Comparison of ENCODE assay signal across 8 cellular contexts in the genomic region with DNA sequence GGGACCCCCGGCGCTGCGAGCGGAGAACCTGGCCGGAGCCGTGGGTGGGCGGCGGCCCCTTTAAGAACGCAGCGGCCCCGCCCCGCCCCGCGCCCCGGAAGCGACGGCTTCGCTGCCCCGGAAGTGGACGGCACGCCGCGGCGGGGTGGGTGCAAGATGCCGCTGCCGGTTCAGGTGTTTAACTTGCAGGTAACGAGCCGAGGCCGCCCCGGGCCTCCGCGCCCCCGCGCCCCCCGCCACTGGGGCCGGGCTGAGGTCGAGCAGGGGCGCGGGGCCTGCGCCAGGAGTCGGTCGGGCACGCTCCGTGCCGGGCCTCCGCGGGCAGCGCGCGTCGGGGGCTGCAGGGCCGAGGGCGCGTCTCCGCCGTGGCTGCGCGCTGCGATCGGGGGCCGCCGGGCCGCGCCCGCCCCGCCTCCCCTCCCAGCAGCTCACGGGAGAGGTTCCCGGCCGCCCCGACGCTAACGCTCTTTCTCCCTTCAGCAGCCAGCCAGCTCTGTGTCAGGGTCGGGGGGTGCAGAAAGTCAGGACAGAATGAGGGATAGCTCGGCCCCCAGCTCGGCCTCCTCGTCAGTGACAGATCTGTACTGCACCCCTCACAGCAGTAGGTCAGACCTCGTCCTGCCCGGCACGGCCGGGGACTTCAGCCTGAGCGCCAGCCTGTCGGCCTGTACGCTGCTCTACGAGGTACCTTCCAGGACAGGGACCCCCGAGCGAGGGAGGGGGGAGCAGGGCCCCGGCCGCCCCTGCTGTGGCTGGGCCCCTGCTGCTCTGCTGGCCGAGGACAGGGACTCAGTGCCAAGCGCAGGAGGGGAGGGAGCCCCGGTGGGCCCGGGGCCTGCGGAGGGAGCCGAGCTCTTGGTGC. TPM values are rescaled to one million over a fixed set of nuclear protein-coding genes. Genes with fewer than 3 reads are reported as not detected.
DNase-seq lines count a peak whose midpoint lies in the region; ATAC-seq and TF ChIP-seq lines count a peak whose summit lies in the region.

A gene (plus strand): TSS at position 123 of the 862 bp plus-strand sequence. CDS start 34 bp downstream, at position 157.
A gene with protein sequence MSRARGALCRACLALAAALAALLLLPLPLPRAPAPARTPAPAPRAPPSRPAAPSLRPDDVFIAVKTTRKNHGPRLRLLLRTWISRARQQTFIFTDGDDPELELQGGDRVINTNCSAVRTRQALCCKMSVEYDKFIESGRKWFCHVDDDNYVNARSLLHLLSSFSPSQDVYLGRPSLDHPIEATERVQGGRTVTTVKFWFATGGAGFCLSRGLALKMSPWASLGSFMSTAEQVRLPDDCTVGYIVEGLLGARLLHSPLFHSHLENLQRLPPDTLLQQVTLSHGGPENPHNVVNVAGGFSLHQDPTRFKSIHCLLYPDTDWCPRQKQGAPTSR (minus strand): TSS at position 36 of the 862 bp plus-strand sequence. CDS start 45 bp downstream, outside the sequence.

- H4K20me1 ChIP-seq in OCI-LY7 (ENCODE audit: insufficient read depth, low read length) = no peaks in the 10 kb centered on the region

- H3K79me2 ChIP-seq in OCI-LY7 (ENCODE audit: insufficient read depth, low read depth, low read length) = peaks cover 8% of the 10 kb centered on the region; the same call in 1 of the 2 replicates

- TSS peak; percentile 74 for BruUV-seq in OCI-LY7 (replicated peaks; lab: Mats Ljungman, UMichigan)

- peaks cover 38% of the 10 kb centered on the region for H3K36me3 ChIP-seq in OCI-LY7 (ENCODE audit: insufficient read depth, low read length)

- peaks cover 21% of the 10 kb centered on the region for H3K4me1 ChIP-seq in OCI-LY7 (ENCODE audit: insufficient read depth, low read length, poor library complexity, severe bottlenecking)

- POLR2A ChIA-PET in OCI-LY7 (lab: Charles Lee) = interaction anchor here (1.0 kb wide), 1 partner anchor 14 kb away, joined by 4 read pairs; a partner anchor contains a TSS

- no peaks in the 10 kb centered on the region for H3K9me3 ChIP-seq in OCI-LY7 (ENCODE audit: low read length)

- H3K4me3 ChIP-seq in OCI-LY7 (ENCODE audit: low read depth, low read length, poor library complexity, severe bottlenecking) = peak within 1 kb of the TSS; percentile 75

- no peaks in the 10 kb centered on the region for H3K9me2 ChIP-seq in OCI-LY7 (ENCODE audit: insufficient read depth, low read length)

- DNase-seq in GM13976 (ENCODE audit: low spot score) (peak; percentile 95), OCI-LY7 (ENCODE audit: low spot score) (peak; percentile 87), myocyte (ENCODE audit: low read depth) (peak; percentile 56), NOMO-1 treated with dmso at 0.1 percent for 144 hours (lab: John Stamatoyannopoulos, UW; ENCODE audit: unreplicated experiment) (no peak)
- peak; percentile 84 for DNase-seq in activated T-cell treated with anti-CD3 and anti-CD28 coated beads, Interleukin-2, amount 50 U/mL, for 1 hour
- peak; percentile 73 for DNase-seq in stimulated activated CD8-positive, alpha-beta memory T cell treated with anti-CD3 and anti-CD28 coated beads, Interleukin-7, amount 100 ng/mL, for 24 hours (ENCODE audit: low read depth)

- ATAC-seq in HG03135 (IDR thresholded peaks at IDR 0.05; ENCODE audit: unreplicated experiment) = peak; percentile 53
- ATAC-seq in esophagus mucosa = peak; percentile 42

- H3K4me2 ChIP-seq in OCI-LY7 (ENCODE audit: low read length) = peak within 1 kb of the TSS; percentile 91

- CTCF ChIA-PET in OCI-LY7 (lab: Charles Lee; ENCODE audit: unreplicated experiment) = no interaction called here

- in situ Hi-C loops in GM13976 (cut with MboI; ENCODE audit: low sequenced_read_pairs, unreplicated experiment) = no loop called here

- H2AFZ ChIP-seq in OCI-LY7 (ENCODE audit: low read length) = peak within 1 kb of the TSS; percentile 10; the same call in 1 of the 2 replicates

- H3K27ac ChIP-seq in OCI-LY7 (ENCODE audit: low read depth, low read length, poor library complexity, severe bottlenecking) = no peak within 1 kb of the TSS

- TF ChIP-seq CTCF in GM13976 (IDR thresholded peaks at IDR 0.05; ENCODE audit: borderline replicate concordance, control extremely low read depth, extremely low read depth, insufficient read depth, missing control alignments) (no peak), OCI-LY7 (conservative IDR thresholded peaks at IDR 0.05; ENCODE audit: low read length) (no peak)

- intact Hi-C loops in OCI-LY7 (cut with micrococcal nuclease; ENCODE audit: unreplicated experiment) = loop anchor here (1.0 kb wide), 1 partner anchor 15 kb away; a partner anchor contains a TSS

RNA-seq across cellular contexts. Expression of the first gene that starts in this region (rescaled TPM):
- 137 and 169 TPM in 2 replicates for total RNA-seq in OCI-LY7 (2014; rRNA removed; shearing (Covaris generic))
- total RNA-seq in OCI-LY7 (2022) (123 and 133 TPM in 2 replicates), esophagus mucosa (59.3 TPM), myocyte (121 and 122 TPM in 2 replicates)
- 115 TPM for polyA plus RNA-seq in myocyte (2012)

RNA-seq across cellular contexts. Expression of the second gene that starts in this region (rescaled TPM):
- total RNA-seq in OCI-LY7 (2014; rRNA removed; shearing (Covaris generic)) = 50.5 and 59.4 TPM in 2 replicates
- total RNA-seq in OCI-LY7 (2022) = 41.3 and 47.3 TPM in 2 replicates
- total RNA-seq in esophagus mucosa = 21.6 TPM
- total RNA-seq in myocyte = 42.7 and 45.4 TPM in 2 replicates
- 66.1 TPM for polyA plus RNA-seq in myocyte (2012)
